In the genomic region with DNA sequence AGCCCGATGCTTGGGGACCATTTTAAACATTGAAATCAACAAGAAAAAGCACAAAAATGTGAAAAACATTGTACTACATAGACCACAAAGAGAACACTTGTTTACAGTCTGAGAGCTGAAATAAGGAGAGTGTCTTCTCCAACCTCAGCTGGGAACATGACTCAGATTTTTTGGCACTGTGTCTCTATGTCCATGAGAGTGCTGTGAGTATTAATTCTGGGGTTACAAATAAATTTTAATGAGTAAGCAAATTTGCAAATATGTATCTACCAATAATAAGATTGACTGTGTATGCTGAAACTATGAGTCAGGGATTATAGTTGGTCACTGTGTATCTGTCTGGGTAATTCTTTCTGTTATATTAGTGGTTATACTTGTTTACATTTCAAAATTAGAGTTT, we compare ENCODE assay signal across 16 cellular contexts.
DNase-seq lines count a peak whose midpoint lies in the region; ATAC-seq and TF ChIP-seq lines count a peak whose summit lies in the region.
"Had no signal": no experiment of that assay in that cellular context is flagged by ENCODE, and none has a peak within 500 bp of the region (broad histone marks: within the 10 kb centered on the region; RNA-seq: fewer than 3 reads in every experiment).

No MANE protein-coding gene starts in this region.

- DNase-seq in MCF 10A (ENCODE audit: unreplicated experiment) (peak; percentile 90), breast epithelium (ENCODE audit: low spot score in 2 of 2) (no peak), brain microvascular endothelial cell (peak; percentile 76), iris pigment epithelial cell (ENCODE audit: low read depth) (peak; percentile 97), aorta (no peak), WERI-Rb-1 (no peak), NCI-H2227 treated with DMSO at 0.1 percent for 48 hours (lab: John Stamatoyannopoulos, UW) (no peak)
- DNase-seq in stimulated activated CD4-positive, alpha-beta T cell treated with anti-CD3 and anti-CD28 coated beads, Interleukin-4, amount 100 ng/mL, for 24 hours, result no peak
- DNase-seq: ACHN; GF-D8; H9; NCI-H524 treated with DMSO at 0.1 percent for 48 hours; stimulated activated naive CD8-positive, alpha-beta T cell treated with anti-CD3 and anti-CD28 coated beads, Interleukin-15, Interleukin-2, amounts not matched to agents 100 U/mL and 50 U/mL, for 24 hours; T-helper 17 cell had no signal

- H3K4me1 Mint-ChIP-seq in MCF 10A (ENCODE audit: insufficient read depth, unreplicated experiment), result peaks cover 28% of the 10 kb centered on the region

- TF ChIP-seq POLR2A in breast epithelium (IDR thresholded peaks at IDR 0.05), result no peak

- H3K4me3 Mint-ChIP-seq in MCF 10A (ENCODE audit: unreplicated experiment), result no peak overlapping the region
- H3K4me3 Mint-ChIP-seq: H9, mesothelial cell of epicardium, T-helper 17 cell had no signal

- H3K4me3 ChIP-seq in breast epithelium (no peak overlapping the region), brain microvascular endothelial cell (ENCODE audit: low read depth, low read length) (no peak overlapping the region), aorta (ENCODE audit: low read length in 2 of 2) (no peak overlapping the region), WERI-Rb-1 (ENCODE audit: low read depth, low read length) (no peak overlapping the region)
- H3K4me3 ChIP-seq: cardiac muscle cell had no signal

- no peaks in the 10 kb centered on the region for H3K27me3 Mint-ChIP-seq in MCF 10A (ENCODE audit: insufficient read depth, unreplicated experiment)

- TF ChIP-seq CTCF in MCF 10A (IDR thresholded peaks at IDR 0.05; ENCODE audit: unreplicated experiment), result no peak
- no peak for TF ChIP-seq CTCF in breast epithelium (IDR thresholded peaks at IDR 0.05)
- TF ChIP-seq CTCF in brain microvascular endothelial cell (IDR thresholded peaks at IDR 0.05; ENCODE audit: low read depth, low read length, missing control alignments), result no peak
- no peak for TF ChIP-seq CTCF in WERI-Rb-1 (IDR thresholded peaks at IDR 0.05; ENCODE audit: low read depth, low read length)

- CTCF ChIA-PET in MCF 10A (lab: Yijun Ruan, JAX), result interaction anchor here (0.8 kb wide), 1 partner anchor 1057 kb away, joined by 3 read pairs; no protein-coding TSS in a partner anchor

- in situ Hi-C loops in brain microvascular endothelial cell (cut with HindIII; ENCODE audit: low pct_ligation_motif_present, low sequenced_read_pairs), result no loop called here

- POLR2A ChIA-PET in MCF 10A (lab: Yijun Ruan, JAX), result interaction anchor here (0.8 to 2.3 kb wide), 13 partner anchors 12 to 1079 kb away, joined by 3 to 12 read pairs (median 4); partner anchors contain the start of genes GPC6 and TGDS

- ATAC-seq in aorta (ENCODE audit: low FRiP score), result peak; percentile 57
- ATAC-seq: stimulated activated naive CD8-positive, alpha-beta T cell treated with anti-CD3 and anti-CD28 coated beads, Interleukin-15, Interleukin-2, amounts not matched to agents 100 U/mL and 50 U/mL, for 24 hours; T-helper 17 cell had no signal

- no peaks in the 10 kb centered on the region for H3K9me3 ChIP-seq in breast epithelium
- no peaks in the 10 kb centered on the region for H3K9me3 ChIP-seq in aorta (ENCODE audit: control insufficient read depth, low read length)
- no peaks in the 10 kb centered on the region for H3K9me3 ChIP-seq in WERI-Rb-1 (ENCODE audit: severe bottlenecking)

- 44 to 63% methylated on average over 1 of the region's 1 CpG for WGBS in aorta, 2 donors

- no peaks in the 10 kb centered on the region for H3K36me3 ChIP-seq in breast epithelium
- H3K36me3 ChIP-seq in brain microvascular endothelial cell (replicated peaks), result no peaks in the 10 kb centered on the region
- no peaks in the 10 kb centered on the region for H3K36me3 ChIP-seq in aorta (ENCODE audit: control insufficient read depth in 1 of 2, insufficient read depth in 2 of 2, low read length in 1 of 2)
- H3K36me3 ChIP-seq in WERI-Rb-1, result peaks cover 6% of the 10 kb centered on the region; the same call in 1 of the 2 replicates
- H3K36me3 ChIP-seq: cardiac muscle cell had no signal

- H3K36me3 Mint-ChIP-seq in MCF 10A (ENCODE audit: insufficient read depth, unreplicated experiment), result no peaks in the 10 kb centered on the region

- H3K4me1 ChIP-seq in breast epithelium (no peaks in the 10 kb centered on the region), aorta (ENCODE audit: control insufficient read depth in 1 of 2, insufficient read depth in 2 of 2, low read length in 2 of 2) (peaks cover 0 to 2% of the 10 kb centered on the region in 2 donors)

- intact Hi-C loops in MCF 10A (cut with micrococcal nuclease), result loop anchor here (10.0 kb wide), 1 partner anchor 71 kb away; no protein-coding TSS in a partner anchor
- intact Hi-C loops in breast epithelium (cut with DNase I; ENCODE audit: low total_unique reads), result no loop called here
- intact Hi-C loops in aorta (cut with DNase I), result no loop called here

- H3K27me3 ChIP-seq in breast epithelium, result no peaks in the 10 kb centered on the region
- H3K27me3 ChIP-seq in brain microvascular endothelial cell (replicated peaks), result no peaks in the 10 kb centered on the region
- no peaks in the 10 kb centered on the region for H3K27me3 ChIP-seq in aorta (ENCODE audit: control insufficient read depth in 1 of 2, insufficient read depth in 2 of 2, low read length in 1 of 2)
- H3K27me3 ChIP-seq in WERI-Rb-1 (ENCODE audit: insufficient read depth, low read depth, severe bottlenecking), result no peaks in the 10 kb centered on the region
- H3K27me3 ChIP-seq: cardiac muscle cell had no signal

- no TSS peak for BruUV-seq in MCF 10A (replicated peaks; lab: Mats Ljungman, UMichigan)

- H3K27ac Mint-ChIP-seq in MCF 10A (ENCODE audit: low read depth, unreplicated experiment), result peak overlapping the region; percentile 82
- H3K27ac Mint-ChIP-seq: H9, mesothelial cell of epicardium, T-helper 17 cell had no signal

- H3K9me3 Mint-ChIP-seq in MCF 10A (ENCODE audit: unreplicated experiment), result no peaks in the 10 kb centered on the region
- H3K9me3 Mint-ChIP-seq: H9, mesothelial cell of epicardium had no signal

- H3K27ac ChIP-seq in breast epithelium (no peak overlapping the region), brain microvascular endothelial cell (peak overlapping the region; percentile 59), aorta (ENCODE audit: low read depth in 1 of 2, low read length in 2 of 2) (no peak overlapping the region), WERI-Rb-1 (no peak overlapping the region)
- H3K27ac ChIP-seq: cardiac muscle cell had no signal

Comparison
In these comparisons a context has a peak if more than half of its experiments do, and no peak if none do; other contexts are left out.
1. DNase-seq: peak in MCF 10A (single experiment), brain microvascular endothelial cell (single experiment) and iris pigment epithelial cell (single experiment); none in breast epithelium (0 of 2), aorta (0 of 2), stimulated activated CD4-positive, alpha-beta T cell treated with anti-CD3 and anti-CD28 coated beads, Interleukin-4, amount 100 ng/mL, for 24 hours (single experiment), WERI-Rb-1 (single experiment) and NCI-H2227 treated with DMSO at 0.1 percent for 48 hours (single experiment).